Comparison of ENCODE assay signal across 21 cellular contexts in the genomic region with DNA sequence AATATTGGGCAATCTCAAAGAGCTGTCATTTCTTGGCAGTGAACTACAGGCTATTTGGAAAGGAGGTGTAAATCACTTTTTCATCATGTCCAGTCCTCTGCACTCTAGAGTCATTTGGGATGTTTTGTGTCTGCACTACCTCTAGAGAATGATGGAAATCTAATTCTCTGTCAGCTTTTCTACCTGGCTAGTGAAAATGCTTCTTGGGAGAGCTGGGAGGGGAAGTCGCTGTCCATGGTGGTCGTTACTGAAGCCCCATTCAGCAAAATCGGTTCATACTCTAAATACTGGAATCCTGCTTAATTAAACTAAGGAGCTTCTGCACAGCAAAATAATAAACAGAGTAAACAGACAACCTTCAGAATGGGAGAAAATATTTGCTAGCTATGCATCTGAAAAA.
DNase-seq lines count a peak whose midpoint lies in the region; ATAC-seq, FAIRE-seq and TF ChIP-seq lines count a peak whose summit lies in the region.
"Had no signal": no experiment of that assay in that cellular context is flagged by ENCODE, and none has a peak within 500 bp of the region (broad histone marks: within the 10 kb centered on the region; RNA-seq: fewer than 3 reads in every experiment).

No MANE protein-coding gene starts in this region.

- H3K9ac ChIP-seq in IMR-90 (ENCODE audit: low read depth, low read length) (no peak overlapping the region), K562 (ENCODE audit: insufficient read depth in 1 of 2, low read depth in 2 of 2, low read length in 2 of 2) (no peak overlapping the region), liver (ENCODE audit: low read depth in 1 of 2, low read length in 2 of 2) (no peak overlapping the region)

- H4K20me1 ChIP-seq in IMR-90 (ENCODE audit: insufficient read depth, low read length): no peaks in the 10 kb centered on the region
- no peaks in the 10 kb centered on the region for H4K20me1 ChIP-seq in K562 (replicated peaks; ENCODE audit: control insufficient read depth, insufficient read depth, low read length)

- CTCF ChIA-PET in IMR-90 (lab: Yijun Ruan, JAX) (no interaction called here), K562 (lab: Yijun Ruan, JAX; ENCODE audit: low intra/inter-chr PET ratio) (no interaction called here)

- no peak overlapping the region for H3K56ac ChIP-seq in IMR-90 (ENCODE audit: extremely low read depth, insufficient read depth, low read length)

- WGBS in IMR-90 (ENCODE audit: extremely low coverage in 2 of 2, insufficient read length in 1 of 2), 2 experiments: no CpG with 5 or more reads among the region's 3 CpGs
- 0% methylated on average over 3 of the region's 3 CpGs for whole genome bisulfite sequencing in K562 (ENCODE audit: insufficient coverage, low coverage, missing lambda C conversion rate)
- WGBS in liver: 12% methylated on average over 3 of the region's 3 CpGs

- peak; percentile 17 for DNase-seq in AG08396 (ENCODE audit: low spot score)
- DNase-seq in IMR-90: peak; percentile 4
- no peak for DNase-seq in K562 (ENCODE audit: extremely low read depth in 1 of 4, low spot score in 3 of 4)
- no peak for DNase-seq in SIG-M5 (lab: John Stamatoyannopoulos, UW)
- DNase-seq in NCI-H1930 (lab: John Stamatoyannopoulos, UW): no peak
- DNase-seq: activated CD4-positive, alpha-beta memory T cell treated with anti-CD3 and anti-CD28 coated beads for 36 hours; AML-193; cerebellar nuclear complex; NCI-H1092; NCI-H2107; NCI-H748 treated with DMSO at 0.1 percent for 48 hours; occipital lobe; PC-9; stimulated activated CD4-positive, alpha-beta T cell treated with anti-CD3 and anti-CD28 coated beads, Interleukin-2, amount 100 ng/mL, for 48 hours; substantia nigra had no signal

- TF ChIP-seq POLR2A in IMR-90 (IDR thresholded peaks at IDR 0.05; ENCODE audit: low read depth, low read length): no peak
- no peak for TF ChIP-seq POLR2A in K562 (conservative IDR thresholded peaks at IDR 0.05)

- no peak overlapping the region for H2AK9ac ChIP-seq in IMR-90 (replicated peaks; ENCODE audit: low read depth, low read length, poor library complexity)

- ATAC-seq in IMR-90 (ENCODE audit: low read depth) (no peak), K562 (no peak), HG03565 (IDR thresholded peaks at IDR 0.05; ENCODE audit: unreplicated experiment) (no peak)
- no peak for ATAC-seq in activated CD4-positive, CD25-positive, alpha-beta regulatory T cell treated with anti-CD3 and anti-CD28 coated beads, Interleukin-2, amount 50 U/mL, for 24 hours

- H3K23ac ChIP-seq in IMR-90 (ENCODE audit: low read depth, low read length): no peak overlapping the region

- H3K4ac ChIP-seq in IMR-90 (ENCODE audit: low read depth, low read length): no peak overlapping the region

- POLR2A ChIA-PET in IMR-90 (lab: Charles Lee; ENCODE audit: unreplicated experiment) (interaction anchor here (0.6 kb wide), 1 partner anchor 22 kb away, joined by 3 read pairs; no protein-coding TSS in a partner anchor), K562 (lab: Yijun Ruan, JAX) (interaction anchor here (0.6 kb wide), 1 partner anchor 138 kb away, joined by 3 read pairs; no protein-coding TSS in a partner anchor)

- no peak overlapping the region for H4K91ac ChIP-seq in IMR-90 (ENCODE audit: insufficient read depth, low read depth, low read length)

- no peak overlapping the region for H2BK20ac ChIP-seq in IMR-90 (ENCODE audit: low read depth, low read length)

- H3K36me3 ChIP-seq in IMR-90 (ENCODE audit: control insufficient read depth, insufficient read depth, low read length) (no peaks in the 10 kb centered on the region), K562 (ENCODE audit: control insufficient read depth, insufficient read depth, low read length) (no peaks in the 10 kb centered on the region), liver (ENCODE audit: control insufficient read depth in 4 of 4, insufficient read depth in 3 of 4, low read depth in 1 of 4, low read length in 3 of 4) (no peaks in the 10 kb centered on the region)

- peaks cover 24% of the 10 kb centered on the region for H3K27me3 ChIP-seq in IMR-90 (ENCODE audit: control insufficient read depth, insufficient read depth, low read length)
- H3K27me3 ChIP-seq in K562 (ENCODE audit: control insufficient read depth in 2 of 2, insufficient read depth in 2 of 2, low read length in 2 of 2): peaks cover 0 to 10% of the 10 kb centered on the region in 2 experiments; a peak in 2 of 5 replicates
- H3K27me3 ChIP-seq in liver (ENCODE audit: control insufficient read depth in 4 of 4, insufficient read depth in 4 of 4, low read length in 3 of 4): peaks cover 2 to 15% (median 9%) of the 10 kb centered on the region in 4 donors

- intact Hi-C loops in IMR-90 (cut with micrococcal nuclease) (no loop called here), K562 (cut with micrococcal nuclease) (no loop called here)

- H3K27ac ChIP-seq in IMR-90 (ENCODE audit: insufficient read depth, low read length) (no peak overlapping the region), K562 (ENCODE audit: extremely low read depth, low read depth, low read length) (no peak overlapping the region), liver (ENCODE audit: low read depth in 1 of 2, low read length in 2 of 2) (no peak overlapping the region)
- H3K27ac ChIP-seq: PC-9 had no signal

- H2BK15ac ChIP-seq in IMR-90 (ENCODE audit: low read depth, low read length): no peak overlapping the region

- H3K9me3 ChIP-seq in IMR-90 (ENCODE audit: control insufficient read depth, insufficient read depth, low read length) (no peaks in the 10 kb centered on the region), K562 (replicated peaks; ENCODE audit: control insufficient read depth, insufficient read depth, low read depth, low read length) (no peaks in the 10 kb centered on the region), liver (ENCODE audit: control insufficient read depth in 4 of 4, low read length in 3 of 4) (no peaks in the 10 kb centered on the region)
- H3K9me3 ChIP-seq: Caco-2 had no signal

- TF ChIP-seq RAD21 in IMR-90 (IDR thresholded peaks at IDR 0.05; ENCODE audit: low read length) (no peak), K562 (CRISPR knock-in tag; conservative IDR thresholded peaks at IDR 0.05 in 1 of 2, IDR thresholded peaks at IDR 0.05 in 1 of 2) (no peak), liver (IDR thresholded peaks at IDR 0.05) (no peak)

- H3K9me1 ChIP-seq in IMR-90 (ENCODE audit: insufficient read depth, low read length) (no peaks in the 10 kb centered on the region), K562 (ENCODE audit: control insufficient read depth, insufficient read depth, low read length) (no peaks in the 10 kb centered on the region)

- no peak for FAIRE-seq in K562 (lab: Jason Lieb, UNC)
- FAIRE-seq: endothelial cell of umbilical vein, keratinocyte had no signal

- TF ChIP-seq CTCF in IMR-90 (conservative IDR thresholded peaks at IDR 0.05; ENCODE audit: low read depth, low read length) (no peak), K562 (IDR thresholded peaks at IDR 0.05 in 2 of 3, conservative IDR thresholded peaks at IDR 0.05 in 1 of 3; ENCODE audit: insufficient read depth in 2 of 3, low read depth in 1 of 3, low read length in 3 of 3) (no peak), liver (IDR thresholded peaks at IDR 0.05; ENCODE audit: low read depth, low read length, missing input control) (no peak)

- H2BK5ac ChIP-seq in IMR-90 (ENCODE audit: low read depth, low read length, poor library complexity, severe bottlenecking): no peak overlapping the region

- H3K4me1 ChIP-seq in IMR-90 (ENCODE audit: control insufficient read depth, insufficient read depth, low read length): no peaks in the 10 kb centered on the region
- H3K4me1 ChIP-seq in K562 (replicated peaks in 1 of 2; ENCODE audit: control insufficient read depth in 2 of 2, insufficient read depth in 2 of 2, low read length in 2 of 2): no peaks in the 10 kb centered on the region
- H3K4me1 ChIP-seq in liver (ENCODE audit: control insufficient read depth in 4 of 4, insufficient read depth in 4 of 4, low read length in 3 of 4): peaks cover 0 to 18% (median 8%) of the 10 kb centered on the region in 4 donors
- H3K4me1 ChIP-seq: Caco-2 had no signal

- no peak overlapping the region for H2AFZ ChIP-seq in IMR-90 (replicated peaks; ENCODE audit: low read length, poor library complexity)
- H2AFZ ChIP-seq in K562 (ENCODE audit: low read depth, low read length): no peak overlapping the region
- H2AFZ ChIP-seq: PC-9 had no signal

- H3K4me3 ChIP-seq in IMR-90 (ENCODE audit: insufficient read depth, low read depth, low read length) (no peak overlapping the region), K562 (no peak overlapping the region), liver (ENCODE audit: low read depth in 1 of 3, low read length in 3 of 3) (no peak overlapping the region)
- H3K4me3 ChIP-seq: PC-9 had no signal

- in situ Hi-C loops in IMR-90 (cut with MboI; ENCODE audit: low sequenced_read_pairs): no loop called here
- in situ Hi-C loops in K562 (cut with MboI): no loop called here

- BruUV-seq in IMR-90 (replicated peaks; lab: Mats Ljungman, UMichigan) (no TSS peak), K562 (replicated peaks; lab: Mats Ljungman, UMichigan) (no TSS peak)

- no peak overlapping the region for H4K5ac ChIP-seq in IMR-90 (ENCODE audit: low read depth, low read length)

- dilution Hi-C loops in IMR-90 (cut with HindIII; ENCODE audit: low sequenced_read_pairs, unreplicated experiment): no loop called here

- H4K8ac ChIP-seq in IMR-90 (ENCODE audit: low read depth in 2 of 2, low read length in 2 of 2): no peak overlapping the region

- no peak overlapping the region for H3K4me2 ChIP-seq in IMR-90 (ENCODE audit: low read depth, low read length)
- no peak overlapping the region for H3K4me2 ChIP-seq in K562 (ENCODE audit: insufficient read depth, low read length)
- H3K4me2 ChIP-seq: PC-9 had no signal

- H2BK120ac ChIP-seq in IMR-90 (ENCODE audit: low read depth, low read length): no peak overlapping the region

- H3K79me1 ChIP-seq in IMR-90 (ENCODE audit: low read depth in 1 of 2, low read length in 2 of 2): no peaks in the 10 kb centered on the region

- no peak overlapping the region for H2AK5ac ChIP-seq in IMR-90 (ENCODE audit: low read depth, low read length)

- no peak for TF ChIP-seq EP300 in K562 (IDR thresholded peaks at IDR 0.05; ENCODE audit: low read length)

- H3K14ac ChIP-seq in IMR-90 (replicated peaks; ENCODE audit: low read depth, low read length): no peak overlapping the region

- no peak overlapping the region for H3K18ac ChIP-seq in IMR-90 (ENCODE audit: low read depth, low read length)

- H3K79me2 ChIP-seq in K562 (ENCODE audit: control insufficient read depth, insufficient read depth, low read length): no peaks in the 10 kb centered on the region

TF ChIP-seq in IMR-90, 13 proteins besides CTCF, POLR2A, EP300 and RAD21:
- 0 out of 2 replicates have a peak, but pooled peaks have one; percentile 11 for TF ChIP-seq CEBPB (IDR thresholded peaks at IDR 0.05; ENCODE audit: low read depth, low read length)
- TF ChIP-seq MAZ (IDR thresholded peaks at IDR 0.05; ENCODE audit: borderline replicate concordance, low read depth, low read length): no peak

TF ChIP-seq in K562, 482 proteins besides CTCF, POLR2A, EP300 and RAD21:
- TF ChIP-seq FOXA1 (IDR thresholded peaks at IDR 0.05; ENCODE audit: borderline replicate concordance): no peak
- peak; percentile 52; the same call in 1 of the 2 replicates for TF ChIP-seq EHMT2 (IDR thresholded peaks at IDR 0.05)

Comparison
In these comparisons a context has a peak if more than half of its experiments do, and no peak if none do; other contexts are left out.
1. DNase-seq: peak in AG08396 (single experiment) and IMR-90 (single experiment); none in K562 (0 of 4), SIG-M5 (single experiment) and NCI-H1930 (0 of 2).